In genomic region chr3:113242091-113242581, GRCh38 we compare ENCODE assay signal across 1 cellular context.
TF ChIP-seq lines count a peak whose summit lies in the region.

No MANE protein-coding gene starts in this region.

TF ChIP-seq in H1, 55 proteins besides CTCF, POLR2A, EP300 and RAD21 (continued from another document):
- no peak for TF ChIP-seq CHD7 (IDR thresholded peaks at IDR 0.05; ENCODE audit: insufficient replicate concordance, low read length)
